18 cellular contexts compared by ENCODE assay signal in genomic region chr10:103042129-103042528, GRCh38.
DNase-seq lines count a peak whose midpoint lies in the region; ATAC-seq and TF ChIP-seq lines count a peak whose summit lies in the region.
"Had no signal": no experiment of that assay in that cellular context is flagged by ENCODE, and none has a peak within 500 bp of the region (broad histone marks: within the 10 kb centered on the region; RNA-seq: fewer than 3 reads in every experiment).

No MANE protein-coding gene starts in this region.

- no peaks in the 10 kb centered on the region for H3K79me2 ChIP-seq in parathyroid adenoma

- DNase-seq in NCI-H2029 (lab: John Stamatoyannopoulos, UW) (peak; percentile 14), NCI-H2029 treated with DMSO at 0.1 percent for 48 hours (lab: John Stamatoyannopoulos, UW) (no peak), NCI-H187 treated with DMSO at 0.1 percent for 48 hours (lab: John Stamatoyannopoulos, UW) (peak; percentile 66), ascending aorta (ENCODE audit: low spot score in 2 of 2) (no peak), GM13976 (ENCODE audit: low spot score) (no peak)
- DNase-seq: 8988T; activated CD4-positive, alpha-beta memory T cell treated with anti-CD3 and anti-CD28 coated beads, Interleukin-2, amount 10 ng/mL, durations not matched to agents 7 days and 5 days; amniotic stem cell; Karpas-422; kidney; NCI-H1694; stimulated activated naive CD8-positive, alpha-beta T cell treated with anti-CD3 and anti-CD28 coated beads, Interleukin-15, Interleukin-2, amounts not matched to agents 100 U/mL and 50 U/mL, for 24 hours had no signal

- peak overlapping the region; percentile 8 for H3K4me2 ChIP-seq in parathyroid adenoma (ENCODE audit: low read length)

- H3K36me3 ChIP-seq in ascending aorta (no peaks in the 10 kb centered on the region), parathyroid adenoma (ENCODE audit: control insufficient read depth, insufficient read depth, low read length) (no peaks in the 10 kb centered on the region)

- no peak overlapping the region for H3K9ac ChIP-seq in parathyroid adenoma

- H3K4me1 ChIP-seq in ascending aorta (peaks cover 6 to 56% of the 10 kb centered on the region in 2 donors), parathyroid adenoma (peaks cover 18% of the 10 kb centered on the region)

- intact Hi-C loops in ascending aorta (cut with DNase I) = no loop called here

- ATAC-seq in HG03469 (IDR thresholded peaks at IDR 0.05; ENCODE audit: unreplicated experiment) (no peak), GM21737 (IDR thresholded peaks at IDR 0.05; ENCODE audit: unreplicated experiment) (no peak)
- ATAC-seq: GM12878; stimulated activated naive CD8-positive, alpha-beta T cell treated with anti-CD3 and anti-CD28 coated beads, Interleukin-15, Interleukin-2, amounts not matched to agents 100 U/mL and 50 U/mL, for 24 hours had no signal

- H2AFZ ChIP-seq in parathyroid adenoma = peak overlapping the region; percentile 43

- TF ChIP-seq CTCF in ascending aorta (IDR thresholded peaks at IDR 0.05) (no peak), parathyroid adenoma (IDR thresholded peaks at IDR 0.05) (no peak), GM13976 (IDR thresholded peaks at IDR 0.05; ENCODE audit: borderline replicate concordance, control extremely low read depth, extremely low read depth, insufficient read depth, missing control alignments) (no peak)

- peak overlapping the region; percentile 49 to 57 for H3K27ac ChIP-seq in ascending aorta
- H3K27ac ChIP-seq in parathyroid adenoma = peak overlapping the region; percentile 61
- H3K27ac ChIP-seq: C4-2B had no signal

- H3K9me3 ChIP-seq in ascending aorta (no peaks in the 10 kb centered on the region), parathyroid adenoma (ENCODE audit: control insufficient read depth, low read length) (no peaks in the 10 kb centered on the region)

- no peaks in the 10 kb centered on the region for H3K27me3 ChIP-seq in ascending aorta
- no peaks in the 10 kb centered on the region for H3K27me3 ChIP-seq in parathyroid adenoma (ENCODE audit: control insufficient read depth, insufficient read depth, low read length)

- H3K4me3 ChIP-seq in ascending aorta (no peak overlapping the region), parathyroid adenoma (ENCODE audit: low read depth, low read length) (no peak overlapping the region)
- H3K4me3 ChIP-seq: coronary artery, GM12878 had no signal

- in situ Hi-C loops in GM13976 (cut with MboI; ENCODE audit: low sequenced_read_pairs, unreplicated experiment) = loop anchor here (10.0 kb wide), 1 partner anchor 117 kb away; no protein-coding TSS in a partner anchor

Comparison
In these comparisons a context has a peak if more than half of its experiments do, and no peak if none do; other contexts are left out.
1. DNase-seq: peak in NCI-H2029 (single experiment) and NCI-H187 treated with DMSO at 0.1 percent for 48 hours (single experiment); none in NCI-H2029 treated with DMSO at 0.1 percent for 48 hours (single experiment), ascending aorta (0 of 2) and GM13976 (single experiment).